Comparison of ENCODE assay signal across 9 cellular contexts in the genomic region with DNA sequence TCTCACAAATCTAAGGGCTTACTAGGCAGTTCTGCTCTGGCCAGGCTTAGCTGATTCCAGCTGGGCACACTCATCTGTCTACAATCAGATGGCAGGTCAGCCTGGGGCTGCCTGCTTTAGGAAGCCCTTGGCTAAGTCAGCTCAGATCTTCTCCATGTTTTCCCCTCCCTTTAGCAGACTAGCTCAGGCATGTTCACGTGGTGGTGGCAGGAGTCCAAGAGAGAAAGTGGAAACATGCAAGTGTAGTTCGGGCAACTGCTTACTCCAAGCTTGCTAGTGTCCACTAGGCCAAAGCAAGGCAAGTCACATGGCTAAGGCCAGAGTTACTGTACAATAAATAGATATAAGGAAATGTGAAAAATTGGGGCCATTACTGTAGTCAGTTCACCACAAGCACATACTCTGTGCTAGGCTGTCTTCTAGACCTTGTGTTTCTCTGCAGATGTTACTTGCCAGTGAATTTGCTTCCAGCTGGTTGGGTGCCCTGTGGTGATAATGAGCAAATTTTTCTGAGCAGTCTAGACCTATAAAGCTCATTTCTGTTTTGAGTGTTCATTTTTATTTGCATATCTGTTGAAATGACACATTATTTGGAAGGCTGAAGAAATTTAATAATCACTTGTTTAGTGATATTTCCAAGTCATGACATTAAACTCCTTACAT. TPM values are rescaled to one million over a fixed set of nuclear protein-coding genes. Genes with fewer than 3 reads are reported as not detected.
DNase-seq lines count a peak whose midpoint lies in the region; ATAC-seq and TF ChIP-seq lines count a peak whose summit lies in the region.
"Had no signal": no experiment of that assay in that cellular context is flagged by ENCODE, and none has a peak within 500 bp of the region (broad histone marks: within the 10 kb centered on the region; RNA-seq: fewer than 3 reads in every experiment).

No MANE protein-coding gene starts in this region.

- peak; percentile 49 for DNase-seq in NCI-H2196 (lab: John Stamatoyannopoulos, UW; ENCODE audit: unreplicated experiment)
- DNase-seq in NCI-H2196 treated with DMSO at 0.1 percent for 48 hours (lab: John Stamatoyannopoulos, UW; ENCODE audit: unreplicated experiment), result no peak
- DNase-seq in dorsolateral prefrontal cortex, result peak; percentile 20 to 74 (median 57)
- peak; percentile 87 for DNase-seq in mesenchymal stem cell
- DNase-seq in vagina (ENCODE audit: extremely low spot score in 2 of 2), result peak in 1 of 2 donors; percentile 88
- DNase-seq in activated naive CD8-positive, alpha-beta T cell treated with anti-CD3 and anti-CD28 coated beads for 36 hours, result no peak
- no peak for DNase-seq in activated effector memory CD4-positive, alpha-beta T cell treated with anti-CD3 and anti-CD28 coated beads, Interleukin-2, amount 50 U/mL, for 16 hours

- no peak overlapping the region for H2AFZ ChIP-seq in mesenchymal stem cell (ENCODE audit: low read depth, low read length)

- H3K18ac ChIP-seq in mesenchymal stem cell (ENCODE audit: low read depth in 1 of 2, low read length in 2 of 2), result peak overlapping the region in 1 of 2 experiments; percentile 86

- H3K4me1 ChIP-seq in mesenchymal stem cell (ENCODE audit: control insufficient read depth, insufficient read depth, low read depth, low read length), result peaks cover 5% of the 10 kb centered on the region
- H3K4me1 ChIP-seq in vagina, result peaks cover 20% of the 10 kb centered on the region

- H4K91ac ChIP-seq in mesenchymal stem cell (ENCODE audit: low read length), result no peak overlapping the region

- H4K8ac ChIP-seq in mesenchymal stem cell (ENCODE audit: low read length), result peak overlapping the region; percentile 19

- H3K36me3 Mint-ChIP-seq in activated naive CD8-positive, alpha-beta T cell treated with anti-CD3 and anti-CD28 coated beads for 36 hours, result no peaks in the 10 kb centered on the region

- intact Hi-C loops in dorsolateral prefrontal cortex (cut with DNase I), result no loop called here
- intact Hi-C loops in vagina (cut with DNase I), result no loop called here

- ATAC-seq in HG03280 (IDR thresholded peaks at IDR 0.05; ENCODE audit: unreplicated experiment), result no peak

- H3K23ac ChIP-seq in mesenchymal stem cell (ENCODE audit: low read length in 2 of 2), result no peak overlapping the region

- H3K27ac ChIP-seq in dorsolateral prefrontal cortex (peak overlapping the region in 19 of 59 donors; percentile 1 to 64 (median 24)), mesenchymal stem cell (ENCODE audit: low read length, poor library complexity, severe bottlenecking) (peak overlapping the region; percentile 83), vagina (peak overlapping the region; percentile 15)
- H3K27ac ChIP-seq: HL-60 had no signal

- peak overlapping the region; percentile 76 for H2AK5ac ChIP-seq in mesenchymal stem cell (ENCODE audit: low read length, severe bottlenecking)

- TF ChIP-seq POLR2A in vagina (IDR thresholded peaks at IDR 0.05), result no peak

- H3K9me3 ChIP-seq in mesenchymal stem cell (ENCODE audit: control insufficient read depth, low read length) (no peaks in the 10 kb centered on the region), vagina (no peaks in the 10 kb centered on the region)

- 78% methylated on average over 2 of the region's 2 CpGs for WGBS in mesenchymal stem cell

- TF ChIP-seq CTCF in dorsolateral prefrontal cortex (IDR thresholded peaks at IDR 0.05 in 54 of 56, conservative IDR thresholded peaks at IDR 0.05 in 2 of 56; ENCODE audit: low read depth in 1 of 56, partially characterized antibody in 56 of 56) (peak in 3 of 56 donors; percentile 7 to 32 (median 9)), vagina (IDR thresholded peaks at IDR 0.05) (no peak)

- H2BK12ac ChIP-seq in mesenchymal stem cell (ENCODE audit: low read length in 2 of 2), result no peak overlapping the region

- no peak overlapping the region for H2BK120ac ChIP-seq in mesenchymal stem cell (ENCODE audit: low read depth, low read length)

- H3K27ac Mint-ChIP-seq in activated naive CD8-positive, alpha-beta T cell treated with anti-CD3 and anti-CD28 coated beads for 36 hours, result no peak overlapping the region

- H3K4me3 ChIP-seq in dorsolateral prefrontal cortex, result no peak overlapping the region
- H3K4me3 ChIP-seq in mesenchymal stem cell (ENCODE audit: insufficient read depth in 1 of 2, low read depth in 1 of 2, low read length in 2 of 2), result no peak overlapping the region
- H3K4me3 ChIP-seq in vagina, result no peak overlapping the region

- no peaks in the 10 kb centered on the region for H3K9me3 Mint-ChIP-seq in activated naive CD8-positive, alpha-beta T cell treated with anti-CD3 and anti-CD28 coated beads for 36 hours

- no peaks in the 10 kb centered on the region for H3K27me3 ChIP-seq in dorsolateral prefrontal cortex
- no peaks in the 10 kb centered on the region for H3K27me3 ChIP-seq in mesenchymal stem cell (ENCODE audit: control insufficient read depth in 1 of 2, insufficient read depth in 1 of 2, low read length in 2 of 2)
- H3K27me3 ChIP-seq in vagina, result no peaks in the 10 kb centered on the region

- peak overlapping the region; percentile 70 for H3K9ac ChIP-seq in mesenchymal stem cell (ENCODE audit: low read length)

- no peak overlapping the region for H3K4me2 ChIP-seq in mesenchymal stem cell (ENCODE audit: low read length, poor library complexity, severe bottlenecking)

- no peak overlapping the region for H2BK15ac ChIP-seq in mesenchymal stem cell (ENCODE audit: low read depth, poor library complexity, severe bottlenecking)

- H3K4ac ChIP-seq in mesenchymal stem cell (ENCODE audit: low read depth in 1 of 2, low read length in 2 of 2), result no peak overlapping the region

- H3K4me1 Mint-ChIP-seq in activated naive CD8-positive, alpha-beta T cell treated with anti-CD3 and anti-CD28 coated beads for 36 hours, result no peaks in the 10 kb centered on the region

- H2BK5ac ChIP-seq in mesenchymal stem cell (ENCODE audit: low read depth, low read length, poor library complexity, severe bottlenecking), result no peak overlapping the region

- H3K36me3 ChIP-seq in mesenchymal stem cell (ENCODE audit: control insufficient read depth in 1 of 2, insufficient read depth in 2 of 2, low read depth in 1 of 2, low read length in 2 of 2) (peaks cover 0 to 79% of the 10 kb centered on the region in 2 experiments), vagina (no peaks in the 10 kb centered on the region)

- no peaks in the 10 kb centered on the region for H3K27me3 Mint-ChIP-seq in activated naive CD8-positive, alpha-beta T cell treated with anti-CD3 and anti-CD28 coated beads for 36 hours

- no peak overlapping the region for H3K4me3 Mint-ChIP-seq in activated naive CD8-positive, alpha-beta T cell treated with anti-CD3 and anti-CD28 coated beads for 36 hours

- H3K14ac ChIP-seq in mesenchymal stem cell (ENCODE audit: low read length in 2 of 2), result no peak overlapping the region

- peaks cover 7% of the 10 kb centered on the region for H3K79me1 ChIP-seq in mesenchymal stem cell (replicated peaks; ENCODE audit: low read length, poor library complexity, severe bottlenecking)

RNA-seq across cellular contexts. Expression of a gene that starts 38.3 kb away (rescaled TPM):
- 10 to 100 TPM in 91 of 120 experiments, 1 to 10 TPM in 29; 6.6 to 15.7 (median 11.5) TPM for total RNA-seq in dorsolateral prefrontal cortex
- 21.6 TPM for polyA plus RNA-seq in mesenchymal stem cell (2013, experiment 1 of 2)
- polyA plus RNA-seq in mesenchymal stem cell (2013, experiment 2 of 2), result 22.2 TPM
- 15.5 TPM for total RNA-seq in vagina
- total RNA-seq in activated naive CD8-positive, alpha-beta T cell treated with anti-CD3 and anti-CD28 coated beads for 36 hours, result 1 to 10 TPM; 4.4 to 5.2 TPM

Comparison
In these comparisons a context has a peak if more than half of its experiments do, and no peak if none do; other contexts are left out.
1. DNase-seq: peak in NCI-H2196 (single experiment), dorsolateral prefrontal cortex (10 of 10) and mesenchymal stem cell (single experiment); none in NCI-H2196 treated with DMSO at 0.1 percent for 48 hours (single experiment), activated naive CD8-positive, alpha-beta T cell treated with anti-CD3 and anti-CD28 coated beads for 36 hours (single experiment) and activated effector memory CD4-positive, alpha-beta T cell treated with anti-CD3 and anti-CD28 coated beads, Interleukin-2, amount 50 U/mL, for 16 hours (single experiment).